ENCODE assay signal across 23 cellular contexts in the genomic region with DNA sequence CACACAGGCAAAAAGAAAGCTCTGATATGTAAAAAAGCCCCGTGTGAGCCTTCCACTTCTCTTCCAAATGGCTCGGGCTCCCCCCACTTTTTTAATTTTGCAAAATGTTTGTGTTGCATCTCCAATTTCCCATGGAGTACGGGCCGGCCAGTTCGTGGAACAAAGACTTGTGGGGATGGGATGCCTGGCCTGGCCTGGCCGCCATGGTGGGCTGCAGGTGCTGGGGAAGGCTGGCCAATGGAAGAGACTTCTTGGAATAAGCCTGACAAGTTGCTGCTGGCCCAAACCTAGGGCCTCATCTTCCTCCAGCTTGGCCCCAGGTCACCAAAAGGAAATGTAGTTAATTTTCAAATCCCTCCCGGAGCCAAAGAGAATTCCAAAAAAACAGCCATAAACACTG.
"Had no signal": no experiment of that assay in that cellular context is flagged by ENCODE, and none has a peak within 500 bp of the region (broad histone marks: within the 10 kb centered on the region; RNA-seq: fewer than 3 reads in every experiment).

No MANE protein-coding gene starts in this region.

- H3K27me3 ChIP-seq: Peyer's patch had no signal

- H3K36me3 ChIP-seq: Peyer's patch had no signal

- ATAC-seq: activated CD8-positive, alpha-beta memory T cell treated with anti-CD3 and anti-CD28 coated beads, Interleukin-2, amount 10 ng/mL, durations not matched to agents 7 days and 5 days; activated T-cell treated with anti-CD3 and anti-CD28 coated beads, Interleukin-2, amount 50 U/mL, for 4 hours; activated T-helper 17 cell treated with anti-CD3 and anti-CD28 coated beads, Interleukin-2, amount 50 U/mL, for 72 hours; T-helper 17 cell; WTC11 had no signal

- H3K9me3 ChIP-seq: Peyer's patch had no signal

- DNase-seq: activated CD4-positive, alpha-beta T cell treated with anti-CD3 and anti-CD28 coated beads for 48 hours; activated CD4-positive, alpha-beta T cell treated with anti-CD3 and anti-CD28 coated beads, Interleukin-2, amount 50 U/mL, for 4 hours; activated CD4-positive, CD25-positive, alpha-beta regulatory T cell treated with anti-CD3 and anti-CD28 coated beads, Interleukin-2, amount 50 U/mL, for 72 hours; activated CD8-positive, alpha-beta memory T cell treated with anti-CD3 and anti-CD28 coated beads, Interleukin-2, amount 10 ng/mL, durations not matched to agents 7 days and 5 days; activated gamma-delta T cell; activated naive CD4-positive, alpha-beta T cell treated with anti-CD3 and anti-CD28 coated beads for 36 hours; activated T-cell treated with anti-CD3 and anti-CD28 coated beads, Interleukin-2, amount 50 U/mL, for 4 hours; IMR-90; Kasumi-1; KBM-7; NCI-H1105 treated with DMSO at 0.1 percent for 48 hours; NCI-H1436 treated with DMSO at 0.1 percent for 48 hours; NCI-H187; NCI-H2081; NCI-H446; NCI-H524; Peyer's patch; SHP77 treated with DMSO at 0.1 percent for 48 hours; T-helper 17 cell; T-helper 9 cell had no signal

- H3K27ac ChIP-seq: RWPE1 had no signal

- H3K4me3 ChIP-seq: Peyer's patch had no signal
